In the genomic region with DNA sequence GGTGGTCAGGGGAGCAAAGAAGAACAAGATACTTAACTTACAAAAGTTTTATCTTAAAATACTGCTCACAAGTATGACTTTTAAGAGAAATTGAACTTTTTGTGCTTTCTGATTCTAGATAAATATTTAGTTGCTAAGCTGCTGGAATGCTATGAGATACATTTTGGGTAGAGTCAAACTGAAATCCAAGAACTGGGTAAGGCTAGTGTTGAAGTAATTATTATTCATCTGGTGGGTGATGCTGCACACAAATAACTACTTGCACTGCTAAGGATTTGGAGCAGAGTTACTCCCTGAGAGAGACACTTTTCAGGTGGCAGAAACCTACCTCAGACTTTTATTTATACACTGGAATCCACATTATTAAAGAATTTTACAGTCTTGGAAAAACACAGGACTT, we compare ENCODE assay signal across 14 cellular contexts.
DNase-seq lines count a peak whose midpoint lies in the region; ATAC-seq and TF ChIP-seq lines count a peak whose summit lies in the region.
"Had no signal": no experiment of that assay in that cellular context is flagged by ENCODE, and none has a peak within 500 bp of the region (broad histone marks: within the 10 kb centered on the region; RNA-seq: fewer than 3 reads in every experiment).

No MANE protein-coding gene starts in this region.

- TF ChIP-seq CTCF in WERI-Rb-1 (IDR thresholded peaks at IDR 0.05; ENCODE audit: low read depth, low read length): no peak

- H3K4me3 Mint-ChIP-seq in immature natural killer cell: peak overlapping the region in 1 of 5 donors; percentile 1
- H3K4me3 Mint-ChIP-seq: HFFc6 had no signal

- no peaks in the 10 kb centered on the region for H3K9me3 ChIP-seq in WERI-Rb-1 (ENCODE audit: severe bottlenecking)
- H3K9me3 ChIP-seq: Caco-2 had no signal

- no peaks in the 10 kb centered on the region for H3K27me3 ChIP-seq in WERI-Rb-1 (ENCODE audit: insufficient read depth, low read depth, severe bottlenecking)

- H3K27me3 Mint-ChIP-seq in immature natural killer cell (ENCODE audit: low read depth in 3 of 3): no peaks in the 10 kb centered on the region

- DNase-seq in WERI-Rb-1: no peak
- DNase-seq in immature natural killer cell: no peak
- no peak for DNase-seq in substantia nigra (lab: John Stamatoyannopoulos, UW)
- DNase-seq in foreskin melanocyte: no peak
- DNase-seq in KG1 (lab: John Stamatoyannopoulos, UW): no peak
- DNase-seq: AML-193, Caco-2, HFFc6, NCI-H1417 treated with DMSO at 0.1 percent for 48 hours, NCI-H2029 treated with DMSO at 0.1 percent for 48 hours, NCI-H526 had no signal

- H3K36me3 Mint-ChIP-seq in immature natural killer cell: peaks cover 7 to 17% (median 8%) of the 10 kb centered on the region in 3 donors

- ATAC-seq in GM18868 (IDR thresholded peaks at IDR 0.05; ENCODE audit: unreplicated experiment): peak; percentile 32
- ATAC-seq in HG02870 (IDR thresholded peaks at IDR 0.05; ENCODE audit: unreplicated experiment): peak; percentile 30
- no peak for ATAC-seq in GM21390 (IDR thresholded peaks at IDR 0.05; ENCODE audit: unreplicated experiment)

- peaks cover 65 to 78% of the 10 kb centered on the region in 2 donors for H3K4me1 Mint-ChIP-seq in immature natural killer cell

- peak overlapping the region; percentile 64 for H3K27ac ChIP-seq in WERI-Rb-1
- H3K27ac ChIP-seq in substantia nigra (ENCODE audit: low read depth, low read length, poor library complexity, severe bottlenecking): no peak overlapping the region

- peak overlapping the region in 4 of 6 donors; percentile 31 to 69 (median 50) for H3K27ac Mint-ChIP-seq in immature natural killer cell
- H3K27ac Mint-ChIP-seq: HFFc6 had no signal

- H3K9me3 Mint-ChIP-seq in immature natural killer cell: peaks cover 0 to 6% (median 0%) of the 10 kb centered on the region in 6 donors
- H3K9me3 Mint-ChIP-seq: HFFc6 had no signal

- no peaks in the 10 kb centered on the region for H3K36me3 ChIP-seq in WERI-Rb-1

- H3K4me3 ChIP-seq in WERI-Rb-1 (ENCODE audit: low read depth, low read length): no peak overlapping the region
